1 cellular context compared by ENCODE assay signal in genomic region chr3:183116051-183116614, GRCh38.
TF ChIP-seq lines count a peak whose summit lies in the region.

No MANE protein-coding gene starts in this region.

TF ChIP-seq in HepG2, 621 proteins besides CTCF, POLR2A, EP300 and RAD21 (continued from another document):
- TF ChIP-seq RERE (CRISPR knock-in tag; IDR thresholded peaks at IDR 0.05; ENCODE audit: low read depth) (no peak), NFYB (CRISPR knock-in tag; IDR thresholded peaks at IDR 0.05) (peak; percentile 57), ZNF878 (CRISPR knock-in tag; IDR thresholded peaks at IDR 0.05) (no peak), HNRNPLL (IDR thresholded peaks at IDR 0.05; ENCODE audit: low read depth, low read length, poor library complexity, severe bottlenecking) (peak; percentile 65), ZNF768 (CRISPR knock-in tag; IDR thresholded peaks at IDR 0.05) (0 out of 2 replicates have a peak, but pooled peaks have one; percentile 18), NPAS2 (CRISPR knock-in tag; IDR thresholded peaks at IDR 0.05; ENCODE audit: borderline replicate concordance) (no peak), ZNF691 (CRISPR knock-in tag; IDR thresholded peaks at IDR 0.05; ENCODE audit: borderline replicate concordance, low read depth) (no peak), BORCS8-MEF2B (CRISPR knock-in tag; IDR thresholded peaks at IDR 0.05) (no peak), MED8 (CRISPR knock-in tag; IDR thresholded peaks at IDR 0.05; ENCODE audit: insufficient replicate concordance) (no peak), ZNF20 (CRISPR knock-in tag; IDR thresholded peaks at IDR 0.05) (no peak), ZSCAN30 (CRISPR knock-in tag; IDR thresholded peaks at IDR 0.05) (no peak), TEAD3 (CRISPR knock-in tag; optimal IDR thresholded peaks at IDR 0.05; ENCODE audit: borderline replicate concordance) (no peak), MAX (IDR thresholded peaks at IDR 0.05) (peak; percentile 29; the same call in 1 of the 2 replicates), PBX2 (CRISPR knock-in tag; IDR thresholded peaks at IDR 0.05) (peak; percentile 15; the same call in 1 of the 2 replicates), ZNF549 (CRISPR knock-in tag; IDR thresholded peaks at IDR 0.05) (no peak), ZNF775 (CRISPR knock-in tag; IDR thresholded peaks at IDR 0.05; ENCODE audit: borderline replicate concordance) (no peak), MEIS2 (CRISPR knock-in tag; IDR thresholded peaks at IDR 0.05) (no peak), ZNF407 (CRISPR knock-in tag; IDR thresholded peaks at IDR 0.05; ENCODE audit: not compliant biosample characterization) (peak; percentile 39), ZBTB20 (CRISPR knock-in tag; IDR thresholded peaks at IDR 0.05; ENCODE audit: borderline replicate concordance, low read depth) (no peak), ZC3H13 (CRISPR knock-in tag; IDR thresholded peaks at IDR 0.05) (no peak), CREB1 (IDR thresholded peaks at IDR 0.05) (no peak), CREB1 (CRISPR knock-in tag; IDR thresholded peaks at IDR 0.05) (no peak), NR2F1 (CRISPR knock-in tag; IDR thresholded peaks at IDR 0.05) (no peak)
